17 cellular contexts compared by ENCODE assay signal in the genomic region with DNA sequence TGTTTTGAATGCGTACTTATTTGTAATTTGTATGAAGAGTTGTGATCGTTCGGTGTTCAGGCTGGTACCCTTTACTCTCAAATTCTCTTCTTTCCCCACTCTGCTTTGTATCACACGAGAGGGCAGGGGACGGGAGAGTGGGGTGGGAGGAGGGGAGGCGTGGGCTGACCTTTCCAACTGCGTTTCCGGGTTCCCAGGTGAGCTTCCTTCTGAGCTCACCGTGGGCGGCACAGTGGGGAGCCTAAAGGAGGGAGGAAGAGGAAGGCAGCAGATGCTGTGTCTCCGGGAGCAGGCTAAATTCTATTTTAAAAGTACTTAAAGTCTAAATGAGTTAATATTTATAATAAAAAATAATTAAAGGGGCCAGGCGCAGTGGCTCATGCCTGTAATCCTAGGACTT. TPM values are rescaled to one million over a fixed set of nuclear protein-coding genes. Genes with fewer than 3 reads are reported as not detected.
DNase-seq lines count a peak whose midpoint lies in the region; ATAC-seq, FAIRE-seq and TF ChIP-seq lines count a peak whose summit lies in the region.
"Had no signal": no experiment of that assay in that cellular context is flagged by ENCODE, and none has a peak within 500 bp of the region (broad histone marks: within the 10 kb centered on the region; RNA-seq: fewer than 3 reads in every experiment).

No MANE protein-coding gene starts in this region.

- H3K27ac Mint-ChIP-seq in GM23338 (no peak overlapping the region), type B pancreatic cell (no peak overlapping the region)
- H3K27ac Mint-ChIP-seq in activated CD8-positive, alpha-beta T cell treated with anti-CD3 and anti-CD28 coated beads for 36 hours = no peak overlapping the region
- H3K27ac Mint-ChIP-seq: B cell; CD4-positive, alpha-beta T cell; HFFc6 had no signal

- no peaks in the 10 kb centered on the region for H3K4me1 ChIP-seq in GM23338 (ENCODE audit: insufficient read depth)
- H3K4me1 ChIP-seq in K562 (replicated peaks in 1 of 2; ENCODE audit: control insufficient read depth in 2 of 2, insufficient read depth in 2 of 2, low read length in 2 of 2) = peaks cover 0 to 3% of the 10 kb centered on the region in 2 experiments; a peak in 1 of 5 replicates
- no peaks in the 10 kb centered on the region for H3K4me1 ChIP-seq in upper lobe of right lung
- no peaks in the 10 kb centered on the region for H3K4me1 ChIP-seq in prostate gland (replicated peaks)

- TF ChIP-seq POLR2A in K562 (conservative IDR thresholded peaks at IDR 0.05) (no peak), prostate gland (IDR thresholded peaks at IDR 0.05) (no peak)

- H3K79me2 ChIP-seq in GM23338 (replicated peaks; ENCODE audit: insufficient read depth) (no peaks in the 10 kb centered on the region), K562 (ENCODE audit: control insufficient read depth, insufficient read depth, low read length) (no peaks in the 10 kb centered on the region)

- H3K4me3 ChIP-seq in GM23338 = no peak overlapping the region
- H3K4me3 ChIP-seq in K562 = no peak overlapping the region
- no peak overlapping the region for H3K4me3 ChIP-seq in upper lobe of right lung
- H3K4me3 ChIP-seq in prostate gland = no peak overlapping the region
- H3K4me3 ChIP-seq: GM12878 had no signal

- DNase-seq in GM23338 (ENCODE audit: low spot score) (peak; percentile 8), K562 (ENCODE audit: extremely low read depth in 1 of 4, low spot score in 3 of 4) (peak in 2 of 4 experiments; percentile 33), upper lobe of right lung (peak; percentile 45), prostate gland (ENCODE audit: low spot score) (no peak), type B pancreatic cell (ENCODE audit: extremely low spot score, unreplicated experiment) (no peak)
- DNase-seq in activated CD8-positive, alpha-beta T cell treated with anti-CD3 and anti-CD28 coated beads for 36 hours = no peak
- DNase-seq: C1 segment of cervical spinal cord; CD4-positive, alpha-beta T cell; DMS79; GOT3; H9; HFFc6 had no signal

- no peak for FAIRE-seq in K562 (lab: Jason Lieb, UNC)
- FAIRE-seq: A204.1, GM12878, GM18507 had no signal

- no peaks in the 10 kb centered on the region for H3K36me3 Mint-ChIP-seq in GM23338 (ENCODE audit: low read depth)
- H3K36me3 Mint-ChIP-seq in activated CD8-positive, alpha-beta T cell treated with anti-CD3 and anti-CD28 coated beads for 36 hours (ENCODE audit: low read depth) = no peaks in the 10 kb centered on the region
- H3K36me3 Mint-ChIP-seq in type B pancreatic cell = no peaks in the 10 kb centered on the region

- H3K4me3 Mint-ChIP-seq in GM23338 (no peak overlapping the region), type B pancreatic cell (no peak overlapping the region)
- H3K4me3 Mint-ChIP-seq in activated CD8-positive, alpha-beta T cell treated with anti-CD3 and anti-CD28 coated beads for 36 hours = no peak overlapping the region
- H3K4me3 Mint-ChIP-seq: B cell; CD4-positive, alpha-beta T cell; H9; HFFc6 had no signal

- H3K4me1 Mint-ChIP-seq in GM23338 = no peaks in the 10 kb centered on the region; the same call in 2 of the 3 replicates
- H3K4me1 Mint-ChIP-seq in activated CD8-positive, alpha-beta T cell treated with anti-CD3 and anti-CD28 coated beads for 36 hours (ENCODE audit: low read depth) = no peaks in the 10 kb centered on the region
- no peaks in the 10 kb centered on the region for H3K4me1 Mint-ChIP-seq in type B pancreatic cell (ENCODE audit: unreplicated experiment)
- H3K4me1 Mint-ChIP-seq: B cell had no signal

- no peak for TF ChIP-seq RAD21 in Ishikawa (IDR thresholded peaks at IDR 0.05; ENCODE audit: low read depth)
- TF ChIP-seq RAD21 in K562 (CRISPR knock-in tag; conservative IDR thresholded peaks at IDR 0.05 in 1 of 2, IDR thresholded peaks at IDR 0.05 in 1 of 2) = no peak

- H2AFZ ChIP-seq in GM23338 (peak overlapping the region; percentile 82), K562 (ENCODE audit: low read depth, low read length) (peak overlapping the region; percentile 61)

- ATAC-seq in GM23338 (no peak; the same call in 2 of the 3 replicates), K562 (peak; percentile 28; the same call in 2 of the 3 replicates), upper lobe of right lung (no peak)
- ATAC-seq in activated CD8-positive, alpha-beta T cell treated with anti-CD3 and anti-CD28 coated beads for 36 hours = no peak
- ATAC-seq: GM12878 had no signal

- in situ Hi-C loops in K562 (cut with MboI) = no loop called here

- WGBS in K562 (ENCODE audit: insufficient coverage, low coverage, missing lambda C conversion rate) = 56% methylated on average over 7 of the region's 12 CpGs
- 67% methylated on average over 12 of the region's 12 CpGs for WGBS in prostate gland

- POLR2A ChIA-PET in K562 (lab: Yijun Ruan, JAX) = interaction anchor here (1.0 kb wide), 1 partner anchor 15 kb away, joined by 3 read pairs; no protein-coding TSS in a partner anchor
- POLR2A ChIA-PET in activated CD8-positive, alpha-beta T cell treated with anti-CD3 and anti-CD28 coated beads for 36 hours (lab: Charles Lee) = no interaction called here

- 0 out of 4 replicates have a peak overlapping the region, but pooled peaks of 1 of the 2 experiments have one; percentile 41 for H3K9ac ChIP-seq in K562 (ENCODE audit: insufficient read depth in 1 of 2, low read depth in 2 of 2, low read length in 2 of 2)

- no peaks in the 10 kb centered on the region for H3K9me3 ChIP-seq in K562 (replicated peaks; ENCODE audit: control insufficient read depth, insufficient read depth, low read depth, low read length)
- no peaks in the 10 kb centered on the region for H3K9me3 ChIP-seq in upper lobe of right lung
- no peaks in the 10 kb centered on the region for H3K9me3 ChIP-seq in prostate gland

- H3F3A ChIP-seq in GM23338 (replicated peaks; ENCODE audit: low read depth) = 0 out of 2 replicates have a peak, but pooled peaks cover under 1% of the 10 kb centered on the region

- CTCF ChIA-PET in K562 (lab: Yijun Ruan, JAX; ENCODE audit: low intra/inter-chr PET ratio) = no interaction called here
- CTCF ChIA-PET in activated CD8-positive, alpha-beta T cell treated with anti-CD3 and anti-CD28 coated beads for 36 hours (lab: Charles Lee) = no interaction called here

- BruUV-seq in K562 (replicated peaks; lab: Mats Ljungman, UMichigan) = no TSS peak

- H3K4me2 ChIP-seq in GM23338 (no peak overlapping the region), K562 (ENCODE audit: insufficient read depth, low read length) (no peak overlapping the region)

- intact Hi-C loops in K562 (cut with micrococcal nuclease) = no loop called here
- intact Hi-C loops in upper lobe of right lung (cut with DNase I) = no loop called here
- intact Hi-C loops in prostate gland (cut with DNase I) = no loop called here
- intact Hi-C loops in activated CD8-positive, alpha-beta T cell treated with anti-CD3 and anti-CD28 coated beads for 36 hours (cut with micrococcal nuclease) = no loop called here

- no peak for TF ChIP-seq EP300 in Ishikawa (IDR thresholded peaks at IDR 0.05; ENCODE audit: borderline replicate concordance)
- no peak for TF ChIP-seq EP300 in K562 (IDR thresholded peaks at IDR 0.05; ENCODE audit: low read length)

- H3K27ac ChIP-seq in GM23338 (ENCODE audit: low read depth) = no peak overlapping the region
- no peak overlapping the region for H3K27ac ChIP-seq in K562 (ENCODE audit: extremely low read depth, low read depth, low read length)
- H3K27ac ChIP-seq in upper lobe of right lung = no peak overlapping the region
- H3K27ac ChIP-seq in prostate gland = no peak overlapping the region

- H3K27me3 ChIP-seq in GM23338 (ENCODE audit: insufficient read depth) (no peaks in the 10 kb centered on the region), K562 (ENCODE audit: control insufficient read depth in 2 of 2, insufficient read depth in 2 of 2, low read length in 2 of 2) (no peaks in the 10 kb centered on the region), upper lobe of right lung (no peaks in the 10 kb centered on the region), prostate gland (replicated peaks; ENCODE audit: insufficient read depth) (no peaks in the 10 kb centered on the region)

- TF ChIP-seq CTCF in GM23338 (conservative IDR thresholded peaks at IDR 0.05; ENCODE audit: low read depth in 2 of 2) (no peak), K562 (IDR thresholded peaks at IDR 0.05 in 2 of 3, conservative IDR thresholded peaks at IDR 0.05 in 1 of 3; ENCODE audit: insufficient read depth in 2 of 3, low read depth in 1 of 3, low read length in 3 of 3) (no peak), upper lobe of right lung (IDR thresholded peaks at IDR 0.05) (no peak), prostate gland (IDR thresholded peaks at IDR 0.05) (no peak), type B pancreatic cell (conservative IDR thresholded peaks at IDR 0.05) (no peak)
- TF ChIP-seq CTCF in activated CD8-positive, alpha-beta T cell treated with anti-CD3 and anti-CD28 coated beads for 36 hours (IDR thresholded peaks at IDR 0.05) = no peak

- no peaks in the 10 kb centered on the region for H3K9me1 ChIP-seq in K562 (ENCODE audit: control insufficient read depth, insufficient read depth, low read length)

- peaks cover 4% of the 10 kb centered on the region; the same call in 1 of the 3 replicates for H3K9me3 Mint-ChIP-seq in GM23338
- no peaks in the 10 kb centered on the region for H3K9me3 Mint-ChIP-seq in activated CD8-positive, alpha-beta T cell treated with anti-CD3 and anti-CD28 coated beads for 36 hours
- no peaks in the 10 kb centered on the region for H3K9me3 Mint-ChIP-seq in type B pancreatic cell
- H3K9me3 Mint-ChIP-seq: CD4-positive, alpha-beta T cell; H9; HFFc6 had no signal

- peaks cover 1% of the 10 kb centered on the region for H3K9me2 ChIP-seq in GM23338 (ENCODE audit: insufficient read depth)

- no peaks in the 10 kb centered on the region for H4K20me1 ChIP-seq in GM23338 (replicated peaks; ENCODE audit: insufficient read depth)
- H4K20me1 ChIP-seq in K562 (replicated peaks; ENCODE audit: control insufficient read depth, insufficient read depth, low read length) = no peaks in the 10 kb centered on the region

- H3K36me3 ChIP-seq in GM23338 (ENCODE audit: insufficient read depth) (no peaks in the 10 kb centered on the region), K562 (ENCODE audit: control insufficient read depth, insufficient read depth, low read length) (no peaks in the 10 kb centered on the region), upper lobe of right lung (no peaks in the 10 kb centered on the region), prostate gland (no peaks in the 10 kb centered on the region)

- no peaks in the 10 kb centered on the region for H3K27me3 Mint-ChIP-seq in GM23338 (ENCODE audit: insufficient read depth, low read depth, poor library complexity)
- H3K27me3 Mint-ChIP-seq in activated CD8-positive, alpha-beta T cell treated with anti-CD3 and anti-CD28 coated beads for 36 hours = no peaks in the 10 kb centered on the region
- no peaks in the 10 kb centered on the region for H3K27me3 Mint-ChIP-seq in type B pancreatic cell
- H3K27me3 Mint-ChIP-seq: CD4-positive, alpha-beta T cell had no signal

RNA-seq across cellular contexts. Expression of gene XRCC2, which starts 7.4 kb away (rescaled TPM):
- total RNA-seq in GM23338 (2014; rRNA removed; shearing (Covaris generic)) = 25.7 and 33.2 TPM in 2 replicates
- polyA plus RNA-seq in GM23338 (2016; fragmentation: Nextera tagmentation; extraction: Ambion mirVana) (13.4 and 18.9 TPM in 2 replicates), K562 (2011; rRNA removed) (27.8 and 39.8 TPM in 2 replicates), K562 (2014; fragmentation: Illumina TruSeq; extraction: Trizol) (47.4 and 55.9 TPM in 2 replicates), K562 (2014; fragmentation: Nextera tagmentation; extraction: Ambion mirVana) (10 to 100 TPM; 16.2 to 22.4 TPM), K562 (2014; rRNA removed) (46.1 and 51.9 TPM in 2 replicates)
- total RNA-seq in K562 (2011; cell fraction: chromatin; rRNA removed; ENCODE audit: low replicate concordance) = 29.4 and 103 TPM in 2 replicates
- total RNA-seq in K562 (2011; cell fraction: nucleolus; rRNA removed) = 20.0 and 29.2 TPM in 2 replicates
- total RNA-seq in K562 (2011; cell fraction: nucleoplasm; rRNA removed) = 43.2 and 46.0 TPM in 2 replicates
- total RNA-seq in K562 (2014; rRNA removed) (35.1 and 38.1 TPM in 2 replicates), K562 (2014; rRNA removed; fragmentation: Illumina TruSeq; extraction: Trizol) (58.0 and 62.1 TPM in 2 replicates), K562 (2015; rRNA removed; fragmentation: Illumina TruSeq; extraction: Trizol) (46.5 and 52.0 TPM in 2 replicates), K562 (2021) (36.8 and 37.6 TPM in 2 replicates), upper lobe of right lung (0.46 TPM), prostate gland (1 to 10 TPM in 1 of 2 donors, under 1 TPM in 1; 0.91 to 1.6 TPM), type B pancreatic cell (ENCODE audit: low replicate concordance) (5.5 and 16.3 TPM in 2 replicates)
- polyA plus RNA-seq in K562 (2011; cell fraction: cytosol; rRNA removed) = 12.6 and 14.0 TPM in 2 replicates
- 39.3 and 59.9 TPM in 2 replicates for polyA plus RNA-seq in K562 (2011; cell fraction: nucleus; rRNA removed)
- 21.2 and 21.9 TPM in 2 replicates for polyA plus RNA-seq in K562 (2012)
- 36.0 and 43.9 TPM in 2 replicates for polyA minus RNA-seq in K562 (2011; rRNA and poly(A)+ RNA removed)
- 9.5 and 15.1 TPM in 2 replicates for polyA minus RNA-seq in K562 (2011; cell fraction: cytosol; rRNA and poly(A)+ RNA removed)
- 25.3 and 28.5 TPM in 2 replicates for polyA minus RNA-seq in K562 (2011; cell fraction: nucleus; rRNA and poly(A)+ RNA removed)
- 10 to 100 TPM; 16.6 to 17.2 TPM for total RNA-seq in activated CD8-positive, alpha-beta T cell treated with anti-CD3 and anti-CD28 coated beads for 36 hours

Comparison
In these comparisons a context has a peak if more than half of its experiments do, and no peak if none do; other contexts are left out.
1. DNase-seq: peak in GM23338 (single experiment) and upper lobe of right lung (single experiment); none in prostate gland (single experiment), activated CD8-positive, alpha-beta T cell treated with anti-CD3 and anti-CD28 coated beads for 36 hours (single experiment) and type B pancreatic cell (single experiment).